25 cellular contexts compared by ENCODE assay signal in the genomic region with DNA sequence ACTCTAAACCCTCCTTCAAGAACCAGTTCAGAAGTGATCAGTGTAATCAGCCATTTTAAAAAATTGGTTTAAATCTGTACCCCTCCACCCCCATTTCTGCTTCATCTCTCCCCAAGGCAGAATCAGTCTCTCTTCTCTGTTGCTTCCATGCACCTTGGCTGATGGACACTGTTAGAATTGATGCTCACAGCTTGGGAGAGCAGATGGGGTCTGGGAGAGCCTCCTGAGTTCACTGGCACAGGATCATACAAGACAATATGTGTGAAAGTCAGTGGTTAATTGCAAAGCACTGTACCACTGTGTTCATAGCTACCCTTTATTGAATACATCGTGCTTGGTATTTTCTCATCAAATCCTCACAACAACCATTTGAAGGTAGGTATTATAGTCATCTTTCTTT.
"Had no signal": no experiment of that assay in that cellular context is flagged by ENCODE, and none has a peak within 500 bp of the region (broad histone marks: within the 10 kb centered on the region; RNA-seq: fewer than 3 reads in every experiment).

No MANE protein-coding gene starts in this region.

- H3K9me3 Mint-ChIP-seq: activated B cell treated with CpG ODN at 0.5 μM for 24 hours; activated CD4-positive, alpha-beta memory T cell treated with anti-CD3 and anti-CD28 coated beads, Interleukin-2, amount 10 ng/mL, durations not matched to agents 7 days and 5 days; activated naive CD8-positive, alpha-beta T cell treated with anti-CD3 and anti-CD28 coated beads, Interleukin-2, amount 10 ng/mL, durations not matched to agents 7 days and 5 days; activated T-helper 17 cell treated with anti-CD3 and anti-CD28 coated beads, Interleukin-2, amount 50 U/mL, for 72 hours; neural crest cell had no signal

- H3K4me1 Mint-ChIP-seq: activated B cell treated with CpG ODN at 0.5 μM for 24 hours; activated CD4-positive, alpha-beta memory T cell treated with anti-CD3 and anti-CD28 coated beads, Interleukin-2, amount 10 ng/mL, durations not matched to agents 7 days and 5 days; activated CD8-positive, alpha-beta memory T cell treated with anti-CD3 and anti-CD28 coated beads, Interleukin-2, amount 10 ng/mL, durations not matched to agents 7 days and 5 days; activated T-helper 17 cell treated with anti-CD3 and anti-CD28 coated beads, Interleukin-2, amount 50 U/mL, for 72 hours had no signal

- H3K27me3 ChIP-seq: body of pancreas, right atrium auricular region, thyroid gland, uterus had no signal

- H3K9me3 ChIP-seq: body of pancreas, mucosa of descending colon, right atrium auricular region, thyroid gland, uterus had no signal

- H3K4me3 ChIP-seq: body of pancreas, coronary artery, mucosa of descending colon, right atrium auricular region, thyroid gland, uterus had no signal

- DNase-seq: activated B cell treated with CpG ODN at 0.5 μM for 24 hours; activated CD4-positive, alpha-beta memory T cell treated with anti-CD3 and anti-CD28 coated beads, Interleukin-2, amount 10 ng/mL, durations not matched to agents 7 days and 5 days; activated CD4-positive, alpha-beta T cell treated with anti-CD3 and anti-CD28 coated beads for 4 hours; activated CD8-positive, alpha-beta memory T cell treated with anti-CD3 and anti-CD28 coated beads, Interleukin-2, amount 10 ng/mL, durations not matched to agents 7 days and 5 days; activated naive CD4-positive, alpha-beta T cell; activated naive CD8-positive, alpha-beta T cell treated with anti-CD3 and anti-CD28 coated beads, Interleukin-2, amount 10 ng/mL, durations not matched to agents 7 days and 5 days; activated T-cell treated with anti-CD3 and anti-CD28 coated beads, Interleukin-2, amount 50 U/mL, for 1 hour; amygdala; foreskin melanocyte; left ventricle myocardium superior; mucosa of descending colon; stimulated activated CD4-positive, alpha-beta T cell treated with anti-CD3 and anti-CD28 coated beads, Interleukin-12 subunit alpha, Interleukin-12 subunit beta, amount 100 ng/mL, for 4 hours; stimulated activated CD4-positive, alpha-beta T cell treated with anti-CD3 and anti-CD28 coated beads, Interleukin-1b, Interleukin-23, amount 100 ng/mL, for 48 hours; stimulated activated CD8-positive, alpha-beta memory T cell treated with anti-CD3 and anti-CD28 coated beads, Interleukin-4, amount 100 ng/mL, for 48 hours; stimulated activated naive CD4-positive, alpha-beta T cell; thyroid gland; uterus had no signal

- H3K36me3 ChIP-seq: right atrium auricular region, thyroid gland, uterus had no signal

- H3K27ac Mint-ChIP-seq: activated B cell treated with CpG ODN at 0.5 μM for 24 hours; activated CD4-positive, alpha-beta memory T cell treated with anti-CD3 and anti-CD28 coated beads, Interleukin-2, amount 10 ng/mL, durations not matched to agents 7 days and 5 days; activated CD8-positive, alpha-beta memory T cell treated with anti-CD3 and anti-CD28 coated beads, Interleukin-2, amount 10 ng/mL, durations not matched to agents 7 days and 5 days; activated naive CD8-positive, alpha-beta T cell treated with anti-CD3 and anti-CD28 coated beads, Interleukin-2, amount 10 ng/mL, durations not matched to agents 7 days and 5 days; activated T-helper 17 cell treated with anti-CD3 and anti-CD28 coated beads, Interleukin-2, amount 50 U/mL, for 72 hours had no signal

- FAIRE-seq: endometrium, TTC549 had no signal

- H3K4me3 Mint-ChIP-seq: activated B cell treated with CpG ODN at 0.5 μM for 24 hours; activated CD4-positive, alpha-beta memory T cell treated with anti-CD3 and anti-CD28 coated beads, Interleukin-2, amount 10 ng/mL, durations not matched to agents 7 days and 5 days; activated CD8-positive, alpha-beta memory T cell treated with anti-CD3 and anti-CD28 coated beads, Interleukin-2, amount 10 ng/mL, durations not matched to agents 7 days and 5 days; activated naive CD8-positive, alpha-beta T cell treated with anti-CD3 and anti-CD28 coated beads, Interleukin-2, amount 10 ng/mL, durations not matched to agents 7 days and 5 days; activated T-helper 17 cell treated with anti-CD3 and anti-CD28 coated beads, Interleukin-2, amount 50 U/mL, for 72 hours; neural crest cell had no signal

- H3K27ac ChIP-seq: uterus had no signal

- H3K36me3 Mint-ChIP-seq: activated CD8-positive, alpha-beta memory T cell treated with anti-CD3 and anti-CD28 coated beads, Interleukin-2, amount 10 ng/mL, durations not matched to agents 7 days and 5 days; activated naive CD8-positive, alpha-beta T cell treated with anti-CD3 and anti-CD28 coated beads, Interleukin-2, amount 10 ng/mL, durations not matched to agents 7 days and 5 days; naive B cell had no signal

- ATAC-seq: activated CD8-positive, alpha-beta memory T cell treated with anti-CD3 and anti-CD28 coated beads, Interleukin-2, amount 10 ng/mL, durations not matched to agents 7 days and 5 days; activated T-helper 17 cell treated with anti-CD3 and anti-CD28 coated beads, Interleukin-2, amount 50 U/mL, for 72 hours; body of pancreas had no signal
